1 cellular context compared by ENCODE assay signal in genomic region chr21:41220208-41220733, GRCh38.
TF ChIP-seq lines count a peak whose summit lies in the region.

No MANE protein-coding gene starts in this region.

TF ChIP-seq in WTC11, 78 proteins besides CTCF, POLR2A, EP300 and RAD21 (continued from another document):
- TF ChIP-seq, protein P1, sequence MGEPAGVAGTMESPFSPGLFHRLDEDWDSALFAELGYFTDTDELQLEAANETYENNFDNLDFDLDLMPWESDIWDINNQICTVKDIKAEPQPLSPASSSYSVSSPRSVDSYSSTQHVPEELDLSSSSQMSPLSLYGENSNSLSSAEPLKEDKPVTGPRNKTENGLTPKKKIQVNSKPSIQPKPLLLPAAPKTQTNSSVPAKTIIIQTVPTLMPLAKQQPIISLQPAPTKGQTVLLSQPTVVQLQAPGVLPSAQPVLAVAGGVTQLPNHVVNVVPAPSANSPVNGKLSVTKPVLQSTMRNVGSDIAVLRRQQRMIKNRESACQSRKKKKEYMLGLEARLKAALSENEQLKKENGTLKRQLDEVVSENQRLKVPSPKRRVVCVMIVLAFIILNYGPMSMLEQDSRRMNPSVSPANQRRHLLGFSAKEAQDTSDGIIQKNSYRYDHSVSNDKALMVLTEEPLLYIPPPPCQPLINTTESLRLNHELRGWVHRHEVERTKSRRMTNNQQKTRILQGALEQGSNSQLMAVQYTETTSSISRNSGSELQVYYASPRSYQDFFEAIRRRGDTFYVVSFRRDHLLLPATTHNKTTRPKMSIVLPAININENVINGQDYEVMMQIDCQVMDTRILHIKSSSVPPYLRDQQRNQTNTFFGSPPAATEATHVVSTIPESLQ (CRISPR knock-in tag; IDR thresholded peaks at IDR 0.05): no peak
- TF ChIP-seq FOXP1 (CRISPR knock-in tag; IDR thresholded peaks at IDR 0.05; ENCODE audit: borderline replicate concordance) (no peak), NFE2L1 (CRISPR knock-in tag; IDR thresholded peaks at IDR 0.05) (no peak), ELF4 (CRISPR knock-in tag; IDR thresholded peaks at IDR 0.05; ENCODE audit: low read depth) (no peak), ZNF317 (CRISPR knock-in tag; IDR thresholded peaks at IDR 0.05; ENCODE audit: borderline replicate concordance, low read depth) (no peak), E2F5 (CRISPR knock-in tag; IDR thresholded peaks at IDR 0.05) (no peak), SOX15 (CRISPR knock-in tag; IDR thresholded peaks at IDR 0.05) (no peak), AR (CRISPR knock-in tag; IDR thresholded peaks at IDR 0.05) (no peak), PRRX2 (CRISPR knock-in tag; IDR thresholded peaks at IDR 0.05) (no peak), NFYB (CRISPR knock-in tag; conservative IDR thresholded peaks at IDR 0.05; ENCODE audit: low read depth) (no peak)
- TF ChIP-seq, protein P2, sequence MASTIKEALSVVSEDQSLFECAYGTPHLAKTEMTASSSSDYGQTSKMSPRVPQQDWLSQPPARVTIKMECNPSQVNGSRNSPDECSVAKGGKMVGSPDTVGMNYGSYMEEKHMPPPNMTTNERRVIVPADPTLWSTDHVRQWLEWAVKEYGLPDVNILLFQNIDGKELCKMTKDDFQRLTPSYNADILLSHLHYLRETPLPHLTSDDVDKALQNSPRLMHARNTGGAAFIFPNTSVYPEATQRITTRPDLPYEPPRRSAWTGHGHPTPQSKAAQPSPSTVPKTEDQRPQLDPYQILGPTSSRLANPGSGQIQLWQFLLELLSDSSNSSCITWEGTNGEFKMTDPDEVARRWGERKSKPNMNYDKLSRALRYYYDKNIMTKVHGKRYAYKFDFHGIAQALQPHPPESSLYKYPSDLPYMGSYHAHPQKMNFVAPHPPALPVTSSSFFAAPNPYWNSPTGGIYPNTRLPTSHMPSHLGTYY (CRISPR knock-in tag; IDR thresholded peaks at IDR 0.05): no peak
- TF ChIP-seq, protein P3, sequence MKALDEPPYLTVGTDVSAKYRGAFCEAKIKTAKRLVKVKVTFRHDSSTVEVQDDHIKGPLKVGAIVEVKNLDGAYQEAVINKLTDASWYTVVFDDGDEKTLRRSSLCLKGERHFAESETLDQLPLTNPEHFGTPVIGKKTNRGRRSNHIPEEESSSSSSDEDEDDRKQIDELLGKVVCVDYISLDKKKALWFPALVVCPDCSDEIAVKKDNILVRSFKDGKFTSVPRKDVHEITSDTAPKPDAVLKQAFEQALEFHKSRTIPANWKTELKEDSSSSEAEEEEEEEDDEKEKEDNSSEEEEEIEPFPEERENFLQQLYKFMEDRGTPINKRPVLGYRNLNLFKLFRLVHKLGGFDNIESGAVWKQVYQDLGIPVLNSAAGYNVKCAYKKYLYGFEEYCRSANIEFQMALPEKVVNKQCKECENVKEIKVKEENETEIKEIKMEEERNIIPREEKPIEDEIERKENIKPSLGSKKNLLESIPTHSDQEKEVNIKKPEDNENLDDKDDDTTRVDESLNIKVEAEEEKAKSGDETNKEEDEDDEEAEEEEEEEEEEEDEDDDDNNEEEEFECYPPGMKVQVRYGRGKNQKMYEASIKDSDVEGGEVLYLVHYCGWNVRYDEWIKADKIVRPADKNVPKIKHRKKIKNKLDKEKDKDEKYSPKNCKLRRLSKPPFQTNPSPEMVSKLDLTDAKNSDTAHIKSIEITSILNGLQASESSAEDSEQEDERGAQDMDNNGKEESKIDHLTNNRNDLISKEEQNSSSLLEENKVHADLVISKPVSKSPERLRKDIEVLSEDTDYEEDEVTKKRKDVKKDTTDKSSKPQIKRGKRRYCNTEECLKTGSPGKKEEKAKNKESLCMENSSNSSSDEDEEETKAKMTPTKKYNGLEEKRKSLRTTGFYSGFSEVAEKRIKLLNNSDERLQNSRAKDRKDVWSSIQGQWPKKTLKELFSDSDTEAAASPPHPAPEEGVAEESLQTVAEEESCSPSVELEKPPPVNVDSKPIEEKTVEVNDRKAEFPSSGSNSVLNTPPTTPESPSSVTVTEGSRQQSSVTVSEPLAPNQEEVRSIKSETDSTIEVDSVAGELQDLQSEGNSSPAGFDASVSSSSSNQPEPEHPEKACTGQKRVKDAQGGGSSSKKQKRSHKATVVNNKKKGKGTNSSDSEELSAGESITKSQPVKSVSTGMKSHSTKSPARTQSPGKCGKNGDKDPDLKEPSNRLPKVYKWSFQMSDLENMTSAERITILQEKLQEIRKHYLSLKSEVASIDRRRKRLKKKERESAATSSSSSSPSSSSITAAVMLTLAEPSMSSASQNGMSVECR (CRISPR knock-in tag; IDR thresholded peaks at IDR 0.05; ENCODE audit: borderline replicate concordance): no peak
